16 cellular contexts compared by ENCODE assay signal in genomic region chr7:131016230-131016629, GRCh38.
DNase-seq lines count a peak whose midpoint lies in the region; ATAC-seq lines count a peak whose summit lies in the region.
"Had no signal": no experiment of that assay in that cellular context is flagged by ENCODE, and none has a peak within 500 bp of the region (broad histone marks: within the 10 kb centered on the region; RNA-seq: fewer than 3 reads in every experiment).

No MANE protein-coding gene starts in this region.

- ATAC-seq in stimulated activated naive CD8-positive, alpha-beta T cell treated with anti-CD3 and anti-CD28 coated beads, Interleukin-15, amount 100 ng/mL, for 72 hours: no peak
- no peak for ATAC-seq in activated naive CD8-positive, alpha-beta T cell treated with anti-CD3 and anti-CD28 coated beads, Interleukin-2, amount 50 U/mL, for 24 hours
- peak; percentile 50 for ATAC-seq in left lobe of liver
- ATAC-seq: activated CD4-positive, alpha-beta T cell treated with anti-CD3 and anti-CD28 coated beads for 36 hours; K562 had no signal

- peaks cover 88% of the 10 kb centered on the region for H3K4me1 Mint-ChIP-seq in stimulated activated naive CD8-positive, alpha-beta T cell treated with anti-CD3 and anti-CD28 coated beads, Interleukin-15, Interleukin-2, amounts not matched to agents 100 ng/mL and 50 ng/mL, for 24 hours (ENCODE audit: low read depth)
- H3K4me1 Mint-ChIP-seq in stimulated activated naive CD8-positive, alpha-beta T cell treated with anti-CD3 and anti-CD28 coated beads, Interleukin-15, amount 100 ng/mL, for 72 hours: peaks cover 84% of the 10 kb centered on the region
- peaks cover 87% of the 10 kb centered on the region for H3K4me1 Mint-ChIP-seq in activated naive CD8-positive, alpha-beta T cell treated with anti-CD3 and anti-CD28 coated beads, Interleukin-2, amount 50 U/mL, for 24 hours

- H3K36me3 Mint-ChIP-seq in stimulated activated naive CD8-positive, alpha-beta T cell treated with anti-CD3 and anti-CD28 coated beads, Interleukin-15, Interleukin-2, amounts not matched to agents 100 ng/mL and 50 ng/mL, for 24 hours (ENCODE audit: low read depth): peaks cover 23% of the 10 kb centered on the region
- peaks cover 8% of the 10 kb centered on the region for H3K36me3 Mint-ChIP-seq in activated naive CD8-positive, alpha-beta T cell treated with anti-CD3 and anti-CD28 coated beads, Interleukin-2, amount 50 U/mL, for 24 hours (ENCODE audit: low read depth)

- no peaks in the 10 kb centered on the region for H3K27me3 Mint-ChIP-seq in stimulated activated naive CD8-positive, alpha-beta T cell treated with anti-CD3 and anti-CD28 coated beads, Interleukin-15, Interleukin-2, amounts not matched to agents 100 ng/mL and 50 ng/mL, for 24 hours
- H3K27me3 Mint-ChIP-seq in stimulated activated naive CD8-positive, alpha-beta T cell treated with anti-CD3 and anti-CD28 coated beads, Interleukin-15, amount 100 ng/mL, for 72 hours: no peaks in the 10 kb centered on the region
- H3K27me3 Mint-ChIP-seq in activated naive CD8-positive, alpha-beta T cell treated with anti-CD3 and anti-CD28 coated beads, Interleukin-2, amount 50 U/mL, for 24 hours: no peaks in the 10 kb centered on the region
- H3K27me3 Mint-ChIP-seq: activated CD4-positive, alpha-beta T cell treated with anti-CD3 and anti-CD28 coated beads for 36 hours had no signal

- H3K4me3 Mint-ChIP-seq in stimulated activated naive CD8-positive, alpha-beta T cell treated with anti-CD3 and anti-CD28 coated beads, Interleukin-15, Interleukin-2, amounts not matched to agents 100 ng/mL and 50 ng/mL, for 24 hours: no peak overlapping the region
- H3K4me3 Mint-ChIP-seq in stimulated activated naive CD8-positive, alpha-beta T cell treated with anti-CD3 and anti-CD28 coated beads, Interleukin-15, amount 100 ng/mL, for 72 hours: no peak overlapping the region
- no peak overlapping the region for H3K4me3 Mint-ChIP-seq in activated naive CD8-positive, alpha-beta T cell treated with anti-CD3 and anti-CD28 coated beads, Interleukin-2, amount 50 U/mL, for 24 hours
- H3K4me3 Mint-ChIP-seq: activated CD4-positive, alpha-beta T cell treated with anti-CD3 and anti-CD28 coated beads for 36 hours had no signal

- no peaks in the 10 kb centered on the region for H3K9me3 Mint-ChIP-seq in stimulated activated naive CD8-positive, alpha-beta T cell treated with anti-CD3 and anti-CD28 coated beads, Interleukin-15, Interleukin-2, amounts not matched to agents 100 ng/mL and 50 ng/mL, for 24 hours
- peaks cover 0 to 3% of the 10 kb centered on the region in 2 donors for H3K9me3 Mint-ChIP-seq in stimulated activated naive CD8-positive, alpha-beta T cell treated with anti-CD3 and anti-CD28 coated beads, Interleukin-15, amount 100 ng/mL, for 72 hours
- no peaks in the 10 kb centered on the region for H3K9me3 Mint-ChIP-seq in activated naive CD8-positive, alpha-beta T cell treated with anti-CD3 and anti-CD28 coated beads, Interleukin-2, amount 50 U/mL, for 24 hours

- H3K27ac Mint-ChIP-seq in stimulated activated naive CD8-positive, alpha-beta T cell treated with anti-CD3 and anti-CD28 coated beads, Interleukin-15, Interleukin-2, amounts not matched to agents 100 ng/mL and 50 ng/mL, for 24 hours: peak overlapping the region; percentile 50
- no peak overlapping the region for H3K27ac Mint-ChIP-seq in stimulated activated naive CD8-positive, alpha-beta T cell treated with anti-CD3 and anti-CD28 coated beads, Interleukin-15, amount 100 ng/mL, for 72 hours
- H3K27ac Mint-ChIP-seq in activated naive CD8-positive, alpha-beta T cell treated with anti-CD3 and anti-CD28 coated beads, Interleukin-2, amount 50 U/mL, for 24 hours: peak overlapping the region; percentile 53

- DNase-seq in stimulated activated naive CD8-positive, alpha-beta T cell treated with anti-CD3 and anti-CD28 coated beads, Interleukin-15, amount 100 ng/mL, for 72 hours: no peak
- no peak for DNase-seq in activated naive CD8-positive, alpha-beta T cell treated with anti-CD3 and anti-CD28 coated beads, Interleukin-2, amount 50 U/mL, for 24 hours
- no peak for DNase-seq in left lobe of liver (ENCODE audit: low spot score)
- no peak for DNase-seq in activated gamma-delta T cell (lab: John Stamatoyannopoulos, UW)
- DNase-seq in NCI-H146 treated with DMSO at 0.1 percent for 48 hours (lab: John Stamatoyannopoulos, UW; ENCODE audit: unreplicated experiment): no peak
- no peak for DNase-seq in putamen (ENCODE audit: low spot score)
- DNase-seq in A172 (ENCODE audit: low spot score): no peak
- DNase-seq: activated CD4-positive, alpha-beta T cell treated with anti-CD3 and anti-CD28 coated beads for 36 hours; kidney; NCI-H1105; ovary; SHP77 treated with DMSO at 0.1 percent for 48 hours; small intestine; T1000 had no signal

Comparison
In these comparisons a context has a peak if more than half of its experiments do, and no peak if none do; other contexts are left out.
1. H3K27ac Mint-ChIP-seq: peak in stimulated activated naive CD8-positive, alpha-beta T cell treated with anti-CD3 and anti-CD28 coated beads, Interleukin-15, Interleukin-2, amounts not matched to agents 100 ng/mL and 50 ng/mL, for 24 hours (single experiment) and activated naive CD8-positive, alpha-beta T cell treated with anti-CD3 and anti-CD28 coated beads, Interleukin-2, amount 50 U/mL, for 24 hours (single experiment); none in stimulated activated naive CD8-positive, alpha-beta T cell treated with anti-CD3 and anti-CD28 coated beads, Interleukin-15, amount 100 ng/mL, for 72 hours (0 of 2).